Comparison of ENCODE assay signal across 6 cellular contexts in the genomic region with DNA sequence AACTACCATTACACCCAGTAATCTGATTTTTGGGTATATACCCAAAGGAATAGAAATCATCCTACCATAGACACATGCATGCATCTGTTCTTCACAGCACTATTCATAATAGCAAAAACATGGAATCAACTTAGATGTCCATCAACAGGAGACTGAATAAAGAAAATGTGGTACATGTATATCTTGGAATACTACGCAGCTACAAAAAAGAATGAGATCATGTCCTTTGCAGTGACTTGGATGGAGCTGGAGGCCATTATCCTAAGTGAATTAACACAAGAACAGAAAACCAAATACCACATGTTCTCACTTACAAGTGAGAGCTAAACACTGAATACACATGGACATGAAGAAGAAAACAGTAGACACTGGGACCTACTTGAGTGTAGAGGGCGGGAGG.
"Had no signal": no experiment of that assay in that cellular context is flagged by ENCODE, and none has a peak within 500 bp of the region (broad histone marks: within the 10 kb centered on the region; RNA-seq: fewer than 3 reads in every experiment).

No MANE protein-coding gene starts in this region.

- H3K36me3 Mint-ChIP-seq: IgD-negative memory B cell had no signal

- DNase-seq: IMR-90, KBM-7 had no signal

- H3K27me3 Mint-ChIP-seq: IgD-negative memory B cell had no signal

- H3K4me3 Mint-ChIP-seq: IgD-negative memory B cell had no signal

- H3K27ac ChIP-seq: HL-60 had no signal

- H3K27ac Mint-ChIP-seq: IgD-negative memory B cell had no signal

- H3K4me1 Mint-ChIP-seq: IgD-negative memory B cell had no signal

- H3K4me3 ChIP-seq: K562 had no signal

- ATAC-seq: HepG2, K562 had no signal
